ENCODE assay signal across 24 cellular contexts in genomic region chr18:35807942-35808341, GRCh38.
DNase-seq lines count a peak whose midpoint lies in the region; ATAC-seq, FAIRE-seq and TF ChIP-seq lines count a peak whose summit lies in the region.
"Had no signal": no experiment of that assay in that cellular context is flagged by ENCODE, and none has a peak within 500 bp of the region (broad histone marks: within the 10 kb centered on the region; RNA-seq: fewer than 3 reads in every experiment).

No MANE protein-coding gene starts in this region.

- H3K27ac ChIP-seq in neuronal stem cell (replicated peaks; ENCODE audit: low read length) (no peak overlapping the region), heart left ventricle (no peak overlapping the region), body of pancreas (no peak overlapping the region)
- H3K27ac ChIP-seq: 22Rv1, GM23248 had no signal

- H3K18ac ChIP-seq in neuronal stem cell (ENCODE audit: low read length): no peak overlapping the region

- H2AK5ac ChIP-seq in neuronal stem cell (ENCODE audit: low read depth, low read length): no peak overlapping the region

- H4K91ac ChIP-seq in neuronal stem cell (ENCODE audit: low read depth, low read length, poor library complexity): no peak overlapping the region

- H2BK5ac ChIP-seq in neuronal stem cell (ENCODE audit: low read length): no peak overlapping the region

- no peak overlapping the region for H2BK120ac ChIP-seq in neuronal stem cell (ENCODE audit: low read depth, low read length)

- H2BK12ac ChIP-seq in neuronal stem cell (ENCODE audit: low read length): no peak overlapping the region

- no peak overlapping the region for H3K4me3 Mint-ChIP-seq in WTC11
- H3K4me3 Mint-ChIP-seq: CD14-positive monocyte; CD4-positive, alpha-beta T cell; CD8-positive, alpha-beta memory T cell; H9 had no signal

- no peak for FAIRE-seq in GM12891 (lab: Jason Lieb, UNC)
- FAIRE-seq: A204.1, G401.6, GM19239 had no signal

- H3K9me3 ChIP-seq in neuronal stem cell (replicated peaks in 1 of 2; ENCODE audit: control insufficient read depth in 2 of 2, insufficient read depth in 1 of 2, low read depth in 1 of 2, low read length in 2 of 2) (no peaks in the 10 kb centered on the region), heart left ventricle (no peaks in the 10 kb centered on the region), body of pancreas (no peaks in the 10 kb centered on the region)
- H3K9me3 ChIP-seq: BE2C had no signal

- no peak overlapping the region for H4K8ac ChIP-seq in neuronal stem cell (ENCODE audit: low read depth, low read length)

- H3K27me3 Mint-ChIP-seq in WTC11 (ENCODE audit: low read depth): no peaks in the 10 kb centered on the region

- H3K4ac ChIP-seq in neuronal stem cell (ENCODE audit: low read length): no peak overlapping the region

- no peaks in the 10 kb centered on the region for H3K27me3 ChIP-seq in neuronal stem cell (ENCODE audit: control insufficient read depth in 3 of 3, insufficient read depth in 3 of 3, low read depth in 1 of 3, low read length in 3 of 3)
- H3K27me3 ChIP-seq in heart left ventricle: no peaks in the 10 kb centered on the region
- H3K27me3 ChIP-seq in body of pancreas: no peaks in the 10 kb centered on the region
- H3K27me3 ChIP-seq: BE2C; BLaER1 treated with 17β-estradiol and CSF1 and Interleukin-3, amounts not matched to agents 10 nM and 100 nM had no signal

- intact Hi-C loops in heart left ventricle (cut with DNase I) (no loop called here), body of pancreas (cut with DNase I) (no loop called here)

- H3K4me3 ChIP-seq in neuronal stem cell (ENCODE audit: low read length in 2 of 2) (no peak overlapping the region), heart left ventricle (no peak overlapping the region), body of pancreas (no peak overlapping the region)
- H3K4me3 ChIP-seq: BLaER1 treated with 17β-estradiol and CSF1 and Interleukin-3, amounts not matched to agents 10 nM and 100 nM; GM23248 had no signal

- CTCF ChIA-PET in WTC11 (lab: Charles Lee): no interaction called here

- no CpG with 5 or more reads among the region's 1 CpG for WGBS in neuronal stem cell (ENCODE audit: extremely low coverage in 2 of 2, insufficient read length in 2 of 2, insufficient replicate concordance in 1 of 2), 2 donors
- 33 to 76% (median 47%) methylated on average over 1 of the region's 1 CpG for WGBS in heart left ventricle, 4 donors
- WGBS in body of pancreas, 2 donors: 56 to 75% methylated on average over 1 of the region's 1 CpG

- TF ChIP-seq POLR2A in heart left ventricle (IDR thresholded peaks at IDR 0.05) (no peak), GM12891 (IDR thresholded peaks at IDR 0.05; ENCODE audit: low read depth, low read length) (no peak), body of pancreas (IDR thresholded peaks at IDR 0.05) (no peak)

- H3K27ac Mint-ChIP-seq in WTC11: peak overlapping the region; percentile 54; the same call in 1 of the 2 replicates
- H3K27ac Mint-ChIP-seq: CD4-positive, alpha-beta T cell; CD8-positive, alpha-beta memory T cell had no signal

- no peaks in the 10 kb centered on the region; the same call in 1 of the 2 replicates for H3K36me3 Mint-ChIP-seq in WTC11

- in situ Hi-C loops in G401 (cut with HindIII; ENCODE audit: low sequenced_read_pairs): no loop called here

- POLR2A ChIA-PET in WTC11 (lab: Charles Lee): no interaction called here

- H3K4me1 Mint-ChIP-seq in WTC11: peaks cover 10% of the 10 kb centered on the region; the same call in 1 of the 2 replicates
- H3K4me1 Mint-ChIP-seq: CD8-positive, alpha-beta memory T cell had no signal

- H3K4me2 ChIP-seq in neuronal stem cell (ENCODE audit: insufficient read depth, low read length, poor library complexity, severe bottlenecking): no peak overlapping the region

- no peak overlapping the region for H2AFZ ChIP-seq in neuronal stem cell (ENCODE audit: low read length)
- H2AFZ ChIP-seq: GM23248 had no signal

- H3K23ac ChIP-seq in neuronal stem cell (ENCODE audit: low read depth, low read length, poor library complexity): peak overlapping the region; percentile 58

- H3K9ac ChIP-seq in neuronal stem cell (ENCODE audit: low read depth, low read length, poor library complexity): no peak overlapping the region
- H3K9ac ChIP-seq: BLaER1 treated with 17β-estradiol and CSF1 and Interleukin-3, amounts not matched to agents 10 nM and 100 nM; GM23248 had no signal

- H2BK15ac ChIP-seq in neuronal stem cell (ENCODE audit: low read length): no peak overlapping the region

- no peaks in the 10 kb centered on the region for H3K36me3 ChIP-seq in neuronal stem cell (replicated peaks in 1 of 2; ENCODE audit: control insufficient read depth in 2 of 2, insufficient read depth in 2 of 2, low read length in 2 of 2)
- H3K36me3 ChIP-seq in heart left ventricle: no peaks in the 10 kb centered on the region
- H3K36me3 ChIP-seq in body of pancreas (replicated peaks in 1 of 2; ENCODE audit: insufficient read depth in 1 of 2, low read depth in 2 of 2): no peaks in the 10 kb centered on the region
- H3K36me3 ChIP-seq: BE2C; BLaER1 treated with 17β-estradiol and CSF1 and Interleukin-3, amounts not matched to agents 10 nM and 100 nM had no signal

- ATAC-seq in WTC11: no peak
- no peak for ATAC-seq in HG02678 (IDR thresholded peaks at IDR 0.05; ENCODE audit: unreplicated experiment)
- ATAC-seq in heart left ventricle: no peak
- no peak for ATAC-seq in body of pancreas
- ATAC-seq: HCT116 had no signal

- TF ChIP-seq CTCF in WTC11 (IDR thresholded peaks at IDR 0.05) (no peak), heart left ventricle (IDR thresholded peaks at IDR 0.05) (no peak), body of pancreas (IDR thresholded peaks at IDR 0.05) (no peak)

- peaks cover 24% of the 10 kb centered on the region for H3K9me3 Mint-ChIP-seq in WTC11
- H3K9me3 Mint-ChIP-seq: CD4-positive, alpha-beta T cell; CD8-positive, alpha-beta memory T cell; H9 had no signal

- no peaks in the 10 kb centered on the region for H3K4me1 ChIP-seq in neuronal stem cell (ENCODE audit: control insufficient read depth in 2 of 2, insufficient read depth in 1 of 2, low read depth in 1 of 2, low read length in 2 of 2)
- H3K4me1 ChIP-seq in heart left ventricle: peaks cover 0 to 2% (median 0%) of the 10 kb centered on the region in 12 donors
- no peaks in the 10 kb centered on the region for H3K4me1 ChIP-seq in body of pancreas
- H3K4me1 ChIP-seq: BE2C had no signal

- DNase-seq in G401 (ENCODE audit: low spot score) (peak; percentile 5), WTC11 (ENCODE audit: low spot score) (no peak), left kidney (ENCODE audit: low read depth, low spot score) (peak; percentile 15), neuronal stem cell (ENCODE audit: low spot score) (no peak), heart left ventricle (no peak), GM12891 (ENCODE audit: insufficient read length, low spot score) (no peak), body of pancreas (no peak)
- DNase-seq: AML-193; BE2C; Calu3; CD4-positive, alpha-beta T cell; CD8-positive, alpha-beta memory T cell; DMS53; DMS79 treated with DMSO at 0.1 percent for 48 hours; GM23248; H9 had no signal

- H3K14ac ChIP-seq in neuronal stem cell (ENCODE audit: low read length): no peak overlapping the region

- no peaks in the 10 kb centered on the region for H3K79me1 ChIP-seq in neuronal stem cell (ENCODE audit: low read depth, low read length)

TF ChIP-seq in WTC11, 78 proteins besides CTCF, POLR2A, EP300 and RAD21 (continues in another document):
- TF ChIP-seq RELA (CRISPR knock-in tag; IDR thresholded peaks at IDR 0.05; ENCODE audit: borderline replicate concordance): no peak

TF ChIP-seq in GM12891, 5 proteins besides CTCF, POLR2A, EP300 and RAD21:
- no peak for TF ChIP-seq TAF1 (IDR thresholded peaks at IDR 0.05; ENCODE audit: low read depth, low read length)
- TF ChIP-seq POLR2AphosphoS5 (IDR thresholded peaks at IDR 0.05; ENCODE audit: low read depth, low read length): no peak
- TF ChIP-seq PAX5 (IDR thresholded peaks at IDR 0.05; ENCODE audit: insufficient read depth, low read length, severe bottlenecking): no peak
- TF ChIP-seq POU2F2 (IDR thresholded peaks at IDR 0.05; ENCODE audit: low read depth, low read length): no peak
- no peak for TF ChIP-seq SPI1 (IDR thresholded peaks at IDR 0.05; ENCODE audit: low read depth, low read length)

Comparison
In these comparisons a context has a peak if more than half of its experiments do, and no peak if none do; other contexts are left out.
1. DNase-seq: peak in G401 (single experiment) and left kidney (single experiment); none in WTC11 (single experiment), neuronal stem cell (single experiment), heart left ventricle (0 of 5), GM12891 (single experiment) and body of pancreas (0 of 4).